Comparison of ENCODE assay signal across 8 cellular contexts in genomic region chr1:36450270-36450918, GRCh38. TPM values are rescaled to one million over a fixed set of nuclear protein-coding genes. Genes with fewer than 3 reads are reported as not detected.
DNase-seq lines count a peak whose midpoint lies in the region; ATAC-seq and TF ChIP-seq lines count a peak whose summit lies in the region.

TSS of gene OSCP1 (minus strand) at chr1:36450451. CDS start at chr1:36450369, 82 bp downstream.

- no peaks in the 10 kb centered on the region for H4K20me1 ChIP-seq in hepatocyte (ENCODE audit: insufficient read depth, poor library complexity, severe bottlenecking)

- H3K9me2 ChIP-seq in hepatocyte (replicated peaks; ENCODE audit: insufficient read depth): no peaks in the 10 kb centered on the region

- peak within 1 kb of the TSS; percentile 74 for H2AFZ ChIP-seq in hepatocyte

- H3K27ac ChIP-seq in hepatocyte (peak within 1 kb of the TSS; percentile 93), rectal smooth muscle tissue (ENCODE audit: low read depth, low read length) (peak within 1 kb of the TSS; percentile 87), aorta (ENCODE audit: low read depth in 1 of 2, low read length in 2 of 2) (peak within 1 kb of the TSS; percentile 70 to 86)

- ATAC-seq in HG02884 (IDR thresholded peaks at IDR 0.05; ENCODE audit: unreplicated experiment): peak; percentile 95
- peak; percentile 99 for ATAC-seq in aorta (ENCODE audit: low FRiP score)

- peak; percentile 89 for TF ChIP-seq POLR2A in GM15510 (IDR thresholded peaks at IDR 0.05; ENCODE audit: borderline replicate concordance, extremely low read depth, insufficient read length)

- intact Hi-C loops in aorta (cut with DNase I): no loop called here

- no peaks in the 10 kb centered on the region for H3K9me3 ChIP-seq in hepatocyte (ENCODE audit: low read depth)
- H3K9me3 ChIP-seq in aorta (ENCODE audit: control insufficient read depth, low read length): no peaks in the 10 kb centered on the region

- WGBS in hepatocyte (ENCODE audit: low lambda C conversion rate, missing lambda C conversion rate): 3% methylated on average over 47 of the region's 48 CpGs
- 0% methylated on average over 47 to 48 of the region's 48 CpGs for WGBS in aorta, 2 donors

- TF ChIP-seq CTCF in astrocyte of the spinal cord (IDR thresholded peaks at IDR 0.05; ENCODE audit: low read depth, low read length) (no peak), hepatocyte (IDR thresholded peaks at IDR 0.05; ENCODE audit: poor library complexity) (no peak)

- no peaks in the 10 kb centered on the region for H3K4me1 ChIP-seq in hepatocyte (ENCODE audit: insufficient read depth)
- H3K4me1 ChIP-seq in rectal smooth muscle tissue (ENCODE audit: control insufficient read depth, insufficient read depth, low read length): peaks cover 3% of the 10 kb centered on the region
- H3K4me1 ChIP-seq in aorta (ENCODE audit: control insufficient read depth in 1 of 2, insufficient read depth in 2 of 2, low read length in 2 of 2): no peaks in the 10 kb centered on the region

- H3K4me3 ChIP-seq in astrocyte of the spinal cord (ENCODE audit: low read depth, low read length): peak within 1 kb of the TSS; percentile 75
- H3K4me3 ChIP-seq in hepatocyte: peak within 1 kb of the TSS; percentile 37
- H3K4me3 ChIP-seq in rectal smooth muscle tissue (ENCODE audit: low read length): peak within 1 kb of the TSS; percentile 77
- peak within 1 kb of the TSS; percentile 37 to 53 for H3K4me3 ChIP-seq in aorta (ENCODE audit: low read length in 2 of 2)

- peak within 1 kb of the TSS; percentile 54 for H3K9ac ChIP-seq in rectal smooth muscle tissue (ENCODE audit: low read length)

- H3K4me2 ChIP-seq in hepatocyte: peak within 1 kb of the TSS; percentile 77

- no peaks in the 10 kb centered on the region for H3K27me3 ChIP-seq in hepatocyte
- no peaks in the 10 kb centered on the region for H3K27me3 ChIP-seq in rectal smooth muscle tissue (ENCODE audit: control insufficient read depth, insufficient read depth, low read length)
- no peaks in the 10 kb centered on the region for H3K27me3 ChIP-seq in aorta (ENCODE audit: control insufficient read depth in 1 of 2, insufficient read depth in 2 of 2, low read length in 1 of 2)

- H3K36me3 ChIP-seq in hepatocyte (replicated peaks; ENCODE audit: insufficient read depth, low read depth) (no peaks in the 10 kb centered on the region), rectal smooth muscle tissue (ENCODE audit: control insufficient read depth, insufficient read depth, low read length) (peaks cover 4% of the 10 kb centered on the region), aorta (ENCODE audit: control insufficient read depth in 1 of 2, insufficient read depth in 2 of 2, low read length in 1 of 2) (no peaks in the 10 kb centered on the region)

- DNase-seq in NCI-H1694 treated with DMSO at 0.1 percent for 48 hours (lab: John Stamatoyannopoulos, UW) (peak; percentile 70), T1000 (lab: John Stamatoyannopoulos, UW) (peak; percentile 95), astrocyte of the spinal cord (ENCODE audit: low read depth, low spot score) (peak; percentile 96), hepatocyte (ENCODE audit: low spot score) (peak; percentile 97), aorta (peak; percentile 97 to 98)

- in situ Hi-C loops in astrocyte of the spinal cord (cut with HindIII; ENCODE audit: low sequenced_read_pairs): no loop called here

- no peaks in the 10 kb centered on the region for H3K79me2 ChIP-seq in hepatocyte

RNA-seq across cellular contexts. Expression of gene OSCP1, which starts in this region (rescaled TPM):
- total RNA-seq in hepatocyte: 5.8 and 9.3 TPM in 2 replicates
- polyA plus RNA-seq in hepatocyte: 5.8 and 7.6 TPM in 2 replicates
- total RNA-seq in aorta: 1 to 10 TPM; 4.2 to 8.6 TPM
- 1 to 10 TPM; 6.4 to 7.0 TPM for polyA plus RNA-seq in aorta

Comparison
In these comparisons a context has a peak if more than half of its experiments do, and no peak if none do; other contexts are left out.
1. Peak in every context shown above with its lines: DNase-seq, ATAC-seq, H3K4me3 ChIP-seq and H3K27ac ChIP-seq.